In the genomic region with DNA sequence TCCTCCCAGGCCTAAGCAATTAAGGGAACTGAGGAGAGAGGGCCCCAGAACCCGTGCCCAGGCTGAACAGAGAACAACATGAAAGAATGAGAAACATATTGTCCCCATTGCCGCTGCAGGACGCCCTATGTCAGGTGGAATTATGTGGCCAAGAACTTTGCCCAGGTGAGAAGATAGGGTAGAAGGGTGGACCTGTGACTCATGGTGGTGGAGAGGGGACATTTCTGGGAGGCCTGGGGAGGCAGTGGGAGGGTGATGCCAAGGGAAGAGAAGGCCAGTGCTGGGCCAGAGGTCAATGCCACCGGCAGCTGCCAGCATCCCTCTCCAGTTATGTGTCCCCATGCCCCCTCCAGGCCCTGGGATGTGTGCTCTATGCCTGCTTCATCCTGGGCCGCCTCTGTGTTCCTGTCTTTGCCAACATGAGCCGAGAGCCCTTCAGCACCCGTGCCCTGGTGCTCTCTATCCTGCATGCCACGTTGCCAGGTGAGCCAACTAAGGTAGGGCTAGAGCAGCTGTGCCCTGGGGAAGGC, we compare ENCODE assay signal across 23 cellular contexts. TPM values are rescaled to one million over a fixed set of nuclear protein-coding genes. Genes with fewer than 3 reads are reported as not detected.
A peak's percentile ranks its signal among the peaks of the same experiment; 100 is the strongest.
DNase-seq lines count a peak whose midpoint lies in the region; ATAC-seq, FAIRE-seq and TF ChIP-seq lines count a peak whose summit lies in the region.
"Had no signal": no experiment of that assay in that cellular context is flagged by ENCODE, and none has a peak within 500 bp of the region (broad histone marks: within the 10 kb centered on the region; RNA-seq: fewer than 3 reads in every experiment).

No MANE protein-coding gene starts in this region.

- TF ChIP-seq EP300 in HepG2 (IDR thresholded peaks at IDR 0.05; ENCODE audit: low read depth in 2 of 2, low read length in 2 of 2) (no peak), HepG2 (CRISPR knock-in tag; IDR thresholded peaks at IDR 0.05; ENCODE audit: borderline replicate concordance) (no peak)

- no peak overlapping the region for H3K4me2 ChIP-seq in HepG2 (ENCODE audit: low read depth, low read length)

- TF ChIP-seq POLR2A in HepG2 (IDR thresholded peaks at IDR 0.05; ENCODE audit: insufficient read depth in 1 of 2, low read depth in 2 of 2, low read length in 2 of 2), result no peak

- CTCF ChIA-PET in HepG2 (lab: Yijun Ruan, JAX; ENCODE audit: low intra/inter-chr PET ratio, low total read pairs), result no interaction called here

- peak overlapping the region; percentile 9 for H3K27ac Mint-ChIP-seq in activated T-helper 17 cell treated with anti-CD3 and anti-CD28 coated beads, Interleukin-2, amount 50 U/mL, for 72 hours
- H3K27ac Mint-ChIP-seq in osteocyte (ENCODE audit: unreplicated experiment), result no peak overlapping the region
- H3K27ac Mint-ChIP-seq: CD4-positive, CD25-positive, alpha-beta regulatory T cell; HFFc6 had no signal

- peaks cover 19 to 49% of the 10 kb centered on the region in 2 experiments for H3K36me3 ChIP-seq in HepG2 (replicated peaks in 1 of 2; ENCODE audit: control insufficient read depth in 1 of 2, insufficient read depth in 2 of 2, low read length in 2 of 2)
- H3K36me3 ChIP-seq: BE2C had no signal

- H3K27me3 ChIP-seq in HepG2 (ENCODE audit: control insufficient read depth in 1 of 2, insufficient read depth in 2 of 2, low read length in 2 of 2), result no peaks in the 10 kb centered on the region
- H3K27me3 ChIP-seq: BE2C had no signal

- FAIRE-seq in HepG2 (lab: Jason Lieb, UNC), result no peak
- FAIRE-seq: A204.1, GM12891, GM19239, HTR-8/SVneo had no signal

- H3K4me1 ChIP-seq in HepG2 (ENCODE audit: insufficient read depth, low read length), result peaks cover 8% of the 10 kb centered on the region; the same call in 1 of the 2 replicates
- H3K4me1 ChIP-seq: BE2C had no signal

- H3K27me3 Mint-ChIP-seq in activated T-helper 17 cell treated with anti-CD3 and anti-CD28 coated beads, Interleukin-2, amount 50 U/mL, for 72 hours, result no peaks in the 10 kb centered on the region
- no peaks in the 10 kb centered on the region for H3K27me3 Mint-ChIP-seq in osteocyte (ENCODE audit: unreplicated experiment)
- H3K27me3 Mint-ChIP-seq: CD8-positive, alpha-beta memory T cell; IgD-negative memory B cell had no signal

- no peak overlapping the region for H3K9ac ChIP-seq in HepG2 (ENCODE audit: insufficient read depth, low read depth, low read length)

- H3K27ac ChIP-seq in HepG2 (ENCODE audit: extremely low read length, insufficient read depth, low read length), result no peak overlapping the region

- TF ChIP-seq RAD21 in HepG2 (CRISPR knock-in tag; IDR thresholded peaks at IDR 0.05), result no peak

- TF ChIP-seq CTCF in GM10266 (IDR thresholded peaks at IDR 0.05; ENCODE audit: control insufficient read depth, insufficient read depth, low read depth, missing control alignments) (no peak), HepG2 (CRISPR knock-in tag; IDR thresholded peaks at IDR 0.05) (no peak), osteocyte (IDR thresholded peaks at IDR 0.05) (no peak)

- H4K20me1 ChIP-seq in HepG2 (ENCODE audit: insufficient read depth, low read length), result no peaks in the 10 kb centered on the region

- no peak overlapping the region for H3K4me3 Mint-ChIP-seq in activated T-helper 17 cell treated with anti-CD3 and anti-CD28 coated beads, Interleukin-2, amount 50 U/mL, for 72 hours
- no peak overlapping the region for H3K4me3 Mint-ChIP-seq in osteocyte (ENCODE audit: unreplicated experiment)
- H3K4me3 Mint-ChIP-seq: CD4-positive, CD25-positive, alpha-beta regulatory T cell; CD8-positive, alpha-beta memory T cell; HFFc6; IgD-negative memory B cell had no signal

- WGBS in HepG2 (ENCODE audit: low lambda C conversion rate), result 88% methylated on average over 6 of the region's 8 CpGs

- no peak overlapping the region for H3K4me3 ChIP-seq in HepG2 (replicated peaks in 1 of 3; ENCODE audit: insufficient read depth in 1 of 3, low read depth in 2 of 3, low read length in 3 of 3)

- no peaks in the 10 kb centered on the region for H3K79me2 ChIP-seq in HepG2 (ENCODE audit: insufficient read depth, low read length)

- H2AFZ ChIP-seq in HepG2 (ENCODE audit: low read length), result no peak overlapping the region

- no peaks in the 10 kb centered on the region for H3K9me3 Mint-ChIP-seq in activated T-helper 17 cell treated with anti-CD3 and anti-CD28 coated beads, Interleukin-2, amount 50 U/mL, for 72 hours
- no peaks in the 10 kb centered on the region for H3K9me3 Mint-ChIP-seq in osteocyte (ENCODE audit: unreplicated experiment)
- H3K9me3 Mint-ChIP-seq: CD4-positive, CD25-positive, alpha-beta regulatory T cell; CD8-positive, alpha-beta memory T cell; HFFc6; IgD-negative memory B cell had no signal

- no peaks in the 10 kb centered on the region for H3K4me1 Mint-ChIP-seq in activated T-helper 17 cell treated with anti-CD3 and anti-CD28 coated beads, Interleukin-2, amount 50 U/mL, for 72 hours
- peaks cover 6% of the 10 kb centered on the region for H3K4me1 Mint-ChIP-seq in osteocyte (ENCODE audit: unreplicated experiment)
- H3K4me1 Mint-ChIP-seq: CD4-positive, CD25-positive, alpha-beta regulatory T cell; CD8-positive, alpha-beta memory T cell; IgD-negative memory B cell had no signal

- DNase-seq in GM10266 (ENCODE audit: extremely low spot score), result peak; percentile 12
- DNase-seq in HepG2 (ENCODE audit: low spot score), result no peak
- DNase-seq in osteocyte (ENCODE audit: extremely low spot score, unreplicated experiment), result peak; percentile 68
- no peak for DNase-seq in G401 (ENCODE audit: low spot score)
- no peak for DNase-seq in GDM1 (lab: John Stamatoyannopoulos, UW)
- no peak for DNase-seq in NCI-H82 treated with DMSO at 0.1 percent for 48 hours (lab: John Stamatoyannopoulos, UW; ENCODE audit: unreplicated experiment)
- DNase-seq: ACHN; BE2C; C1 segment of cervical spinal cord; CD4-positive, CD25-positive, alpha-beta regulatory T cell; CD8-positive, alpha-beta memory T cell; COR-L47; DMS79; HFFc6; KBM-7 had no signal

- intact Hi-C loops in HepG2 (cut with micrococcal nuclease; ENCODE audit: unreplicated experiment), result no loop called here

- ATAC-seq in activated T-helper 17 cell treated with anti-CD3 and anti-CD28 coated beads, Interleukin-2, amount 50 U/mL, for 72 hours (replicated peaks), result no peak
- no peak for ATAC-seq in HepG2
- ATAC-seq: HCT116 had no signal

- no peaks in the 10 kb centered on the region for H3K36me3 Mint-ChIP-seq in activated T-helper 17 cell treated with anti-CD3 and anti-CD28 coated beads, Interleukin-2, amount 50 U/mL, for 72 hours (ENCODE audit: low read depth)
- H3K36me3 Mint-ChIP-seq in osteocyte (ENCODE audit: unreplicated experiment), result no peaks in the 10 kb centered on the region
- H3K36me3 Mint-ChIP-seq: CD4-positive, CD25-positive, alpha-beta regulatory T cell had no signal

- no TSS peak for BruUV-seq in HepG2 (replicated peaks; lab: Mats Ljungman, UMichigan)

- in situ Hi-C loops in HepG2 (cut with HindIII; ENCODE audit: extremely low pct_ligation_motif_present, low pct_unique_long_range_greater_than_20kb) (no loop called here), G401 (cut with HindIII; ENCODE audit: low sequenced_read_pairs) (no loop called here)

- POLR2A ChIA-PET in HepG2 (lab: Yijun Ruan, JAX), result no interaction called here

- H3K9me3 ChIP-seq in HepG2 (ENCODE audit: low read length), result no peaks in the 10 kb centered on the region
- H3K9me3 ChIP-seq: BE2C had no signal

RNA-seq across cellular contexts. Expression of a gene that starts 15.6 kb away (rescaled TPM):
- total RNA-seq in activated T-helper 17 cell treated with anti-CD3 and anti-CD28 coated beads, Interleukin-2, amount 50 U/mL, for 72 hours, result 1 to 10 TPM in 1 of 2 donors, under 1 TPM in 1; 0.28 to 1.1 TPM
- total RNA-seq in HepG2 (2016; rRNA removed; fragmentation: Illumina TruSeq; extraction: Trizol) (6.1 and 14.9 TPM in 2 replicates), osteocyte (not detected in 2 replicates)
- total RNA-seq in HepG2 (2016; cell fraction: cytosol; rRNA removed; fragmentation: Illumina TruSeq; extraction: Trizol; ENCODE audit: low read depth), result 1.3 and 1.6 TPM in 2 replicates
- 5.1 and 14.3 TPM in 2 replicates for total RNA-seq in HepG2 (2016; cell fraction: insoluble cytoplasmic fraction; rRNA removed; fragmentation: Illumina TruSeq; extraction: Trizol)
- 3.9 and 5.2 TPM in 2 replicates for total RNA-seq in HepG2 (2016; cell fraction: membrane; rRNA removed; fragmentation: Illumina TruSeq; extraction: Trizol)
- 20.7 and 23.6 TPM in 2 replicates for total RNA-seq in HepG2 (2016; cell fraction: nucleus; rRNA removed; fragmentation: Illumina TruSeq; extraction: Trizol)
- polyA plus RNA-seq in HepG2 (2011; rRNA removed), result 108 and 131 TPM in 2 replicates
- polyA plus RNA-seq in HepG2 (2011; cell fraction: cytosol; rRNA removed), result 102 and 125 TPM in 2 replicates
- 476 and 502 TPM in 2 replicates for polyA plus RNA-seq in HepG2 (2011; cell fraction: nucleus; rRNA removed)
- polyA plus RNA-seq in HepG2 (2012), result 40.7 and 74.1 TPM in 2 replicates
- polyA plus RNA-seq in HepG2 (2016; cell fraction: cytosol; fragmentation: Illumina TruSeq; extraction: Trizol; ENCODE audit: low read depth), result 2.1 and 3.1 TPM in 2 replicates
- polyA plus RNA-seq in HepG2 (2016; cell fraction: insoluble cytoplasmic fraction; fragmentation: Illumina TruSeq; extraction: Trizol; ENCODE audit: low read depth), result 8.4 and 8.5 TPM in 2 replicates
- polyA plus RNA-seq in HepG2 (2016; cell fraction: membrane; fragmentation: Illumina TruSeq; extraction: Trizol; ENCODE audit: low read depth), result 3.3 and 4.5 TPM in 2 replicates
- polyA plus RNA-seq in HepG2 (2016; cell fraction: nucleus; fragmentation: Illumina TruSeq; extraction: Trizol; ENCODE audit: insufficient read depth, low read depth), result 40.5 and 42.0 TPM in 2 replicates
- polyA minus RNA-seq in HepG2 (2011; rRNA and poly(A)+ RNA removed; ENCODE audit: low replicate concordance), result 0.16 and 255 TPM in 2 replicates
- polyA minus RNA-seq in HepG2 (2011; cell fraction: cytosol; rRNA and poly(A)+ RNA removed), result 39.8 and 42.8 TPM in 2 replicates
- 79.3 and 125 TPM in 2 replicates for polyA minus RNA-seq in HepG2 (2011; cell fraction: nucleus; rRNA and poly(A)+ RNA removed)
- not detected in 2 replicates for total RNA-seq in G401 (2014; rRNA removed; shearing (Covaris generic))
- total RNA-seq: Daoy had no signal
- polyA plus RNA-seq: CD4-positive, CD25-positive, alpha-beta regulatory T cell; IgD-negative memory B cell had no signal

RNA-seq across cellular contexts. Expression of a gene that starts 21.4 kb away (rescaled TPM):
- total RNA-seq in activated T-helper 17 cell treated with anti-CD3 and anti-CD28 coated beads, Interleukin-2, amount 50 U/mL, for 72 hours, result 1 to 10 TPM in 1 of 2 donors, under 1 TPM in 1; 0.45 to 6.0 TPM
- 2.1 and 3.9 TPM in 2 replicates for total RNA-seq in HepG2 (2016; rRNA removed; fragmentation: Illumina TruSeq; extraction: Trizol)
- 5.3 and 5.9 TPM in 2 replicates for total RNA-seq in HepG2 (2016; cell fraction: cytosol; rRNA removed; fragmentation: Illumina TruSeq; extraction: Trizol; ENCODE audit: low read depth)
- total RNA-seq in HepG2 (2016; cell fraction: insoluble cytoplasmic fraction; rRNA removed; fragmentation: Illumina TruSeq; extraction: Trizol), result 2.5 and 4.7 TPM in 2 replicates
- 3.3 and 3.5 TPM in 2 replicates for total RNA-seq in HepG2 (2016; cell fraction: membrane; rRNA removed; fragmentation: Illumina TruSeq; extraction: Trizol)
- 1.9 and 3.2 TPM in 2 replicates for total RNA-seq in HepG2 (2016; cell fraction: nucleus; rRNA removed; fragmentation: Illumina TruSeq; extraction: Trizol)
- 22.6 and 25.2 TPM in 2 replicates for polyA plus RNA-seq in HepG2 (2011; rRNA removed)
- polyA plus RNA-seq in HepG2 (2011; cell fraction: cytosol; rRNA removed), result 19.0 and 41.0 TPM in 2 replicates
- polyA plus RNA-seq in HepG2 (2011; cell fraction: nucleus; rRNA removed), result 8.4 and 9.6 TPM in 2 replicates
- 3.4 and 4.6 TPM in 2 replicates for polyA plus RNA-seq in HepG2 (2012)
- polyA plus RNA-seq in HepG2 (2016; cell fraction: cytosol; fragmentation: Illumina TruSeq; extraction: Trizol; ENCODE audit: low read depth), result 4.2 and 5.7 TPM in 2 replicates
- polyA plus RNA-seq in HepG2 (2016; cell fraction: insoluble cytoplasmic fraction; fragmentation: Illumina TruSeq; extraction: Trizol; ENCODE audit: low read depth), result 2.0 and 2.4 TPM in 2 replicates
- 3.2 and 3.8 TPM in 2 replicates for polyA plus RNA-seq in HepG2 (2016; cell fraction: membrane; fragmentation: Illumina TruSeq; extraction: Trizol; ENCODE audit: low read depth)
- polyA plus RNA-seq in HepG2 (2016; cell fraction: nucleus; fragmentation: Illumina TruSeq; extraction: Trizol; ENCODE audit: insufficient read depth, low read depth), result 5.4 and 7.5 TPM in 2 replicates
- polyA minus RNA-seq in HepG2 (2011; rRNA and poly(A)+ RNA removed; ENCODE audit: low replicate concordance), result 9.0 and 27.1 TPM in 2 replicates
- polyA minus RNA-seq in HepG2 (2011; cell fraction: cytosol; rRNA and poly(A)+ RNA removed), result 8.7 and 9.5 TPM in 2 replicates
- 0.77 and 1.6 TPM in 2 replicates for polyA minus RNA-seq in HepG2 (2011; cell fraction: nucleus; rRNA and poly(A)+ RNA removed)
- 18.8 and 22.3 TPM in 2 replicates for total RNA-seq in osteocyte
- 29.3 and 50.2 TPM in 2 replicates for total RNA-seq in G401 (2014; rRNA removed; shearing (Covaris generic))
- total RNA-seq: CD4-positive, CD25-positive, alpha-beta regulatory T cell had no signal

RNA-seq across cellular contexts. Expression of a gene that starts 39.6 kb away (rescaled TPM):
- total RNA-seq in activated T-helper 17 cell treated with anti-CD3 and anti-CD28 coated beads, Interleukin-2, amount 50 U/mL, for 72 hours, result 10 to 100 TPM; 25.4 to 28.8 TPM
- total RNA-seq in HepG2 (2016; rRNA removed; fragmentation: Illumina TruSeq; extraction: Trizol), result 9.0 and 9.2 TPM in 2 replicates
- total RNA-seq in HepG2 (2016; cell fraction: cytosol; rRNA removed; fragmentation: Illumina TruSeq; extraction: Trizol; ENCODE audit: low read depth), result 0.79 and 1.3 TPM in 2 replicates
- 7.9 and 8.6 TPM in 2 replicates for total RNA-seq in HepG2 (2016; cell fraction: insoluble cytoplasmic fraction; rRNA removed; fragmentation: Illumina TruSeq; extraction: Trizol)
- total RNA-seq in HepG2 (2016; cell fraction: membrane; rRNA removed; fragmentation: Illumina TruSeq; extraction: Trizol), result 2.8 and 3.1 TPM in 2 replicates
- total RNA-seq in HepG2 (2016; cell fraction: nucleus; rRNA removed; fragmentation: Illumina TruSeq; extraction: Trizol), result 5.1 and 5.3 TPM in 2 replicates
- polyA plus RNA-seq in HepG2 (2011; rRNA removed), result 9.2 and 10.7 TPM in 2 replicates
- polyA plus RNA-seq in HepG2 (2011; cell fraction: cytosol; rRNA removed), result 11.7 and 12.2 TPM in 2 replicates
- polyA plus RNA-seq in HepG2 (2011; cell fraction: nucleus; rRNA removed), result 12.1 and 12.6 TPM in 2 replicates
- 6.0 and 9.7 TPM in 2 replicates for polyA plus RNA-seq in HepG2 (2012)
- 0.86 and 1.1 TPM in 2 replicates for polyA plus RNA-seq in HepG2 (2016; cell fraction: cytosol; fragmentation: Illumina TruSeq; extraction: Trizol; ENCODE audit: low read depth)
- 11.6 and 12.5 TPM in 2 replicates for polyA plus RNA-seq in HepG2 (2016; cell fraction: insoluble cytoplasmic fraction; fragmentation: Illumina TruSeq; extraction: Trizol; ENCODE audit: low read depth)
- polyA plus RNA-seq in HepG2 (2016; cell fraction: membrane; fragmentation: Illumina TruSeq; extraction: Trizol; ENCODE audit: low read depth), result 2.0 and 3.3 TPM in 2 replicates
- 7.6 and 8.3 TPM in 2 replicates for polyA plus RNA-seq in HepG2 (2016; cell fraction: nucleus; fragmentation: Illumina TruSeq; extraction: Trizol; ENCODE audit: insufficient read depth, low read depth)
- 27.5 and 69.5 TPM in 2 replicates for polyA minus RNA-seq in HepG2 (2011; rRNA and poly(A)+ RNA removed; ENCODE audit: low replicate concordance)
- polyA minus RNA-seq in HepG2 (2011; cell fraction: cytosol; rRNA and poly(A)+ RNA removed), result 8.3 and 10.6 TPM in 2 replicates
- 9.5 and 12.8 TPM in 2 replicates for polyA minus RNA-seq in HepG2 (2011; cell fraction: nucleus; rRNA and poly(A)+ RNA removed)
- total RNA-seq in osteocyte, result 28.3 and 29.0 TPM in 2 replicates
- total RNA-seq in G401 (2014; rRNA removed; shearing (Covaris generic)), result 16.7 and 21.4 TPM in 2 replicates

Comparison
In these comparisons a context has a peak if more than half of its experiments do, and no peak if none do; other contexts are left out.
1. DNase-seq: peak in GM10266 (single experiment) and osteocyte (single experiment); none in HepG2 (single experiment), G401 (single experiment), GDM1 (single experiment) and NCI-H82 treated with DMSO at 0.1 percent for 48 hours (single experiment).